28 cellular contexts compared by ENCODE assay signal in the genomic region with DNA sequence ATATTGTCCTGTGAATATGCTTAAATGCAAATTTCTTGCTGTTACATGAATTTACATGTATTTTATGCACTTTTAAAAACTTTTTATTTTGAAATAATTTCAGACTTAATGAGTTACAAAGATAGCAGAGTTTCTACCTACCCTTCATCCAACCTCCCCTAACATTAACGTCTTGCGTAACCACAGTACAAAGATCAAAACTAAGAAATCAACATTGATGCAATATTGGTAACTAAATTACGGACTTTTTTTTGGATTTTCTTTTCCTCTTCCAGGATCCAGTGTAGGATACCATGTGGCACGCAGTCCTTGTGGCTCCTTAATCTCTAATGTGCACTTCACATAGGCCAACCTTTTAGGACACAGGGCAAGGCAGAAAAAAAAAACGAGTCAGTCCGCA.
"Had no signal": no experiment of that assay in that cellular context is flagged by ENCODE, and none has a peak within 500 bp of the region (broad histone marks: within the 10 kb centered on the region; RNA-seq: fewer than 3 reads in every experiment).

No MANE protein-coding gene starts in this region.

- ATAC-seq: effector memory CD8-positive, alpha-beta T cell; esophagus mucosa; foreskin keratinocyte; gastrocnemius medialis; gastroesophageal sphincter; heart left ventricle; heart right ventricle had no signal

- H3K9me3 ChIP-seq: colonic mucosa, esophagus squamous epithelium, gastrocnemius medialis had no signal

- H3K36me3 ChIP-seq: colonic mucosa, esophagus muscularis mucosa, esophagus squamous epithelium, gastrocnemius medialis, gastroesophageal sphincter, heart left ventricle, heart right ventricle had no signal

- H3K27me3 ChIP-seq: colonic mucosa, esophagus muscularis mucosa, esophagus squamous epithelium, gastrocnemius medialis, gastroesophageal sphincter, heart left ventricle, heart right ventricle had no signal

- H3K27ac ChIP-seq: colonic mucosa, coronary artery, dorsolateral prefrontal cortex, epithelial cell of prostate, esophagus muscularis mucosa, esophagus squamous epithelium, foreskin keratinocyte, gastrocnemius medialis, gastroesophageal sphincter, heart left ventricle, heart right ventricle had no signal

- FAIRE-seq: colon, endometrium, endothelial cell of umbilical vein, frontal cortex had no signal

- H3K4me1 ChIP-seq: colonic mucosa, esophagus muscularis mucosa, esophagus squamous epithelium, foreskin keratinocyte, gastrocnemius medialis, gastroesophageal sphincter, heart left ventricle, heart right ventricle had no signal

- H3K4me3 ChIP-seq: colonic mucosa, coronary artery, dorsolateral prefrontal cortex, esophagus muscularis mucosa, esophagus squamous epithelium, gastrocnemius medialis, gastroesophageal sphincter, heart left ventricle, heart right ventricle had no signal

- DNase-seq: colonic mucosa; cortex of kidney; dermis blood vessel endothelial cell; dorsolateral prefrontal cortex; effector CD4-positive, alpha-beta T cell; effector CD8-positive, alpha-beta T cell; effector memory CD4-positive, alpha-beta T cell; effector memory CD8-positive, alpha-beta T cell; endodermal cell; erythroblast; esophagus squamous epithelium; foreskin fibroblast; foreskin keratinocyte; foreskin melanocyte; gastrocnemius medialis; glutamatergic neuron; head of caudate nucleus; heart left ventricle; heart right ventricle had no signal
